In the genomic region with DNA sequence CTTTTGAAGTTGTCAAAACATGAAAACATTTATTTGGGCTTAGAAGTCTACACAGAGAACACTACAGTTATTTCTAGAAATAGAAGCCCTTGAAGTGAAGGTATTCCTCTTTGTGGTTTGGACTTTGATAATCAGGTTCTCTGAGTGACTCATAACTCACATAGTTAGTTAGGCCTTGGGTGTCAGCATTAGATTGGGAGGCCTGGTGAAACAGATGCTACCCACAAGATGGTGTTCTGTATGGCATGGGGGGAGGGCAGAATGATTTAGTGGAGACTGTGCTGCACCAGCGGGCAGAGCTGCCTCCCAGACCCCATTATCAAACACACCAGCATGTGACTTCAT, we compare ENCODE assay signal across 9 cellular contexts.
DNase-seq lines count a peak whose midpoint lies in the region; ATAC-seq, FAIRE-seq and TF ChIP-seq lines count a peak whose summit lies in the region.
"Had no signal": no experiment of that assay in that cellular context is flagged by ENCODE, and none has a peak within 500 bp of the region (broad histone marks: within the 10 kb centered on the region; RNA-seq: fewer than 3 reads in every experiment).

No MANE protein-coding gene starts in this region.

- H2BK120ac ChIP-seq in H9 (ENCODE audit: low read depth, low read length, poor library complexity, severe bottlenecking): no peak overlapping the region

- no peak overlapping the region for H4K5ac ChIP-seq in H9 (ENCODE audit: insufficient read length, low read depth, low read length)

- H2BK12ac ChIP-seq in H9 (ENCODE audit: insufficient read length, low read depth, low read length): no peak overlapping the region

- no peak for DNase-seq in activated T-cell treated with anti-CD3 and anti-CD28 coated beads, Interleukin-2, amount 50 U/mL, for 4 hours
- no peak for DNase-seq in activated T-cell treated with anti-CD3 and anti-CD28 coated beads, Interleukin-2, amount 50 U/mL, for 1 hour
- DNase-seq in PC-3 (peak; percentile 18), frontal cortex (ENCODE audit: low spot score in 2 of 2) (no peak), H9 (no peak), NCI-H1105 treated with DMSO at 0.1 percent for 48 hours (lab: John Stamatoyannopoulos, UW) (no peak)
- peak; percentile 15 for DNase-seq in stimulated activated naive CD8-positive, alpha-beta T cell treated with anti-CD3 and anti-CD28 coated beads, Interleukin-15, Interleukin-2, amounts not matched to agents 100 U/mL and 50 U/mL, for 24 hours

- no peaks in the 10 kb centered on the region for H3K9me3 Mint-ChIP-seq in activated T-cell treated with anti-CD3 and anti-CD28 coated beads, Interleukin-2, amount 50 U/mL, for 4 hours
- H3K9me3 Mint-ChIP-seq in H9: no peaks in the 10 kb centered on the region

- H3K9me3 ChIP-seq in PC-3 (ENCODE audit: low read length): no peaks in the 10 kb centered on the region
- no peaks in the 10 kb centered on the region for H3K9me3 ChIP-seq in H9 (ENCODE audit: control insufficient read depth, low read depth, low read length)

- intact Hi-C loops in PC-3 (cut with micrococcal nuclease): no loop called here

- H3K79me1 ChIP-seq in H9 (ENCODE audit: insufficient read depth, low read depth, low read length, poor library complexity, severe bottlenecking): no peaks in the 10 kb centered on the region

- POLR2A ChIA-PET in PC-3 (lab: Charles Lee; ENCODE audit: unreplicated experiment): no interaction called here

- H3K9ac ChIP-seq in PC-3 (ENCODE audit: low read length): no peak overlapping the region
- no peak overlapping the region for H3K9ac ChIP-seq in H9 (ENCODE audit: extremely low read depth, insufficient read length, low read length)

- no peak overlapping the region for H3K14ac ChIP-seq in H9 (ENCODE audit: insufficient read depth, low read length)

- H4K8ac ChIP-seq in H9 (replicated peaks; ENCODE audit: insufficient read length, low read depth, low read length): no peak overlapping the region

- H3K4me1 Mint-ChIP-seq in activated T-cell treated with anti-CD3 and anti-CD28 coated beads, Interleukin-2, amount 50 U/mL, for 4 hours (ENCODE audit: low read depth): peaks cover 6% of the 10 kb centered on the region
- H3K4me1 Mint-ChIP-seq in H9: peaks cover 7 to 19% of the 10 kb centered on the region in 2 experiments

- no peak overlapping the region for H3K56ac ChIP-seq in H9 (ENCODE audit: insufficient read length, low read depth, low read length)

- H3K4me2 ChIP-seq in PC-3 (ENCODE audit: low read length) (no peak overlapping the region), H9 (ENCODE audit: insufficient read depth, insufficient read length, low read length) (no peak overlapping the region)

- H3K36me3 Mint-ChIP-seq in activated T-cell treated with anti-CD3 and anti-CD28 coated beads, Interleukin-2, amount 50 U/mL, for 4 hours (ENCODE audit: insufficient read depth): no peaks in the 10 kb centered on the region
- H3K36me3 Mint-ChIP-seq in H9 (ENCODE audit: insufficient read depth in 1 of 3, low read depth in 3 of 3): no peaks in the 10 kb centered on the region

- H3K79me2 ChIP-seq in PC-3 (ENCODE audit: low read length): no peaks in the 10 kb centered on the region
- H3K79me2 ChIP-seq in H9 (ENCODE audit: insufficient read depth, low read length): no peaks in the 10 kb centered on the region

- no CpG with 5 or more reads among the region's 1 CpG for WGBS in H9 (ENCODE audit: extremely low coverage, insufficient read length, low lambda C conversion rate)

- H3K27me3 ChIP-seq in PC-3 (ENCODE audit: low read length): 0 out of 2 replicates have a peak, but pooled peaks cover 3% of the 10 kb centered on the region
- H3K27me3 ChIP-seq in H9 (ENCODE audit: insufficient read depth, low read length): no peaks in the 10 kb centered on the region

- no peaks in the 10 kb centered on the region for H3F3A ChIP-seq in PC-3 (ENCODE audit: low read length, unreplicated experiment)

- CTCF ChIA-PET in PC-3 (lab: Charles Lee): no interaction called here

- H3K4me3 Mint-ChIP-seq in activated T-cell treated with anti-CD3 and anti-CD28 coated beads, Interleukin-2, amount 50 U/mL, for 4 hours: no peak overlapping the region
- no peak overlapping the region for H3K4me3 Mint-ChIP-seq in H9

- H2AFZ ChIP-seq in PC-3 (ENCODE audit: low read length) (no peak overlapping the region), H9 (ENCODE audit: low read length) (no peak overlapping the region)

- H3K4me1 ChIP-seq in PC-3 (ENCODE audit: insufficient read depth, low read length) (peaks cover 10% of the 10 kb centered on the region), H9 (ENCODE audit: insufficient read depth, low read length) (no peaks in the 10 kb centered on the region)

- H2BK20ac ChIP-seq in H9 (ENCODE audit: low read depth, low read length, poor library complexity, severe bottlenecking): no peak overlapping the region

- peak; percentile 69 to 73 for ATAC-seq in activated T-cell treated with anti-CD3 and anti-CD28 coated beads, Interleukin-2, amount 50 U/mL, for 4 hours
- peak; percentile 89 for ATAC-seq in HG02798 (IDR thresholded peaks at IDR 0.05; ENCODE audit: poor library complexity, unreplicated experiment)
- ATAC-seq in PC-3: no peak
- ATAC-seq in stimulated activated naive CD8-positive, alpha-beta T cell treated with anti-CD3 and anti-CD28 coated beads, Interleukin-15, Interleukin-2, amounts not matched to agents 100 U/mL and 50 U/mL, for 24 hours: peak; percentile 79

- H4K20me1 ChIP-seq in PC-3 (ENCODE audit: low read length) (no peaks in the 10 kb centered on the region), H9 (ENCODE audit: control insufficient read depth, insufficient read depth, insufficient read length) (no peaks in the 10 kb centered on the region)

- TF ChIP-seq CTCF in PC-3 (conservative IDR thresholded peaks at IDR 0.05; ENCODE audit: low read depth, low read length) (no peak), H9 (conservative IDR thresholded peaks at IDR 0.05) (no peak)

- no peaks in the 10 kb centered on the region; the same call in 1 of the 2 replicates for H3K9me2 ChIP-seq in PC-3 (replicated peaks; ENCODE audit: low read length)

- no peak overlapping the region for H2AK5ac ChIP-seq in H9 (ENCODE audit: insufficient read length, low read length)

- no peak overlapping the region for H2BK5ac ChIP-seq in H9 (ENCODE audit: insufficient read length, low read length)

- FAIRE-seq in frontal cortex (lab: Jason Lieb, UNC): no peak

- H3K27ac ChIP-seq in PC-3 (ENCODE audit: low read length): no peak overlapping the region
- no peak overlapping the region for H3K27ac ChIP-seq in H9 (ENCODE audit: insufficient read length, low read depth, low read length)
- H3K27ac ChIP-seq: C4-2B had no signal

- H3K23me2 ChIP-seq in H9 (ENCODE audit: insufficient read length, low read depth, low read length, poor library complexity, severe bottlenecking): no peaks in the 10 kb centered on the region

- H3T11ph ChIP-seq in H9 (ENCODE audit: low read length): no peak overlapping the region

- no peak overlapping the region for H3K18ac ChIP-seq in H9 (ENCODE audit: insufficient read length, low read depth, low read length)

- H3K23ac ChIP-seq in H9 (ENCODE audit: insufficient read length, low read depth, low read length): no peak overlapping the region

- H3K4me3 ChIP-seq in PC-3 (ENCODE audit: low read length): no peak overlapping the region

- no TSS peak for BruUV-seq in PC-3 (replicated peaks; lab: Mats Ljungman, UMichigan)

- no peak overlapping the region for H2BK15ac ChIP-seq in H9 (ENCODE audit: low read depth, low read length)

- peaks cover 5% of the 10 kb centered on the region for H3K27me3 Mint-ChIP-seq in activated T-cell treated with anti-CD3 and anti-CD28 coated beads, Interleukin-2, amount 50 U/mL, for 4 hours (ENCODE audit: low read depth)
- H3K27me3 Mint-ChIP-seq in H9 (ENCODE audit: low read depth): peaks cover 30% of the 10 kb centered on the region

- no peak overlapping the region; a peak in 1 of 7 replicates for H3K27ac Mint-ChIP-seq in H9

- no peaks in the 10 kb centered on the region for H3K36me3 ChIP-seq in PC-3 (ENCODE audit: low read depth, low read length)

- H3K4ac ChIP-seq in H9 (ENCODE audit: low read depth, low read length): no peak overlapping the region

- H4K91ac ChIP-seq in H9 (ENCODE audit: insufficient read length, low read depth, low read length): no peak overlapping the region

Comparison
In these comparisons a context has a peak if more than half of its experiments do, and no peak if none do; other contexts are left out.
1. DNase-seq: peak in PC-3 (single experiment) and stimulated activated naive CD8-positive, alpha-beta T cell treated with anti-CD3 and anti-CD28 coated beads, Interleukin-15, Interleukin-2, amounts not matched to agents 100 U/mL and 50 U/mL, for 24 hours (single experiment); none in activated T-cell treated with anti-CD3 and anti-CD28 coated beads, Interleukin-2, amount 50 U/mL, for 4 hours (single experiment), activated T-cell treated with anti-CD3 and anti-CD28 coated beads, Interleukin-2, amount 50 U/mL, for 1 hour (single experiment), frontal cortex (0 of 2), H9 (single experiment) and NCI-H1105 treated with DMSO at 0.1 percent for 48 hours (single experiment).